ENCODE assay signal across 23 cellular contexts in the genomic region with DNA sequence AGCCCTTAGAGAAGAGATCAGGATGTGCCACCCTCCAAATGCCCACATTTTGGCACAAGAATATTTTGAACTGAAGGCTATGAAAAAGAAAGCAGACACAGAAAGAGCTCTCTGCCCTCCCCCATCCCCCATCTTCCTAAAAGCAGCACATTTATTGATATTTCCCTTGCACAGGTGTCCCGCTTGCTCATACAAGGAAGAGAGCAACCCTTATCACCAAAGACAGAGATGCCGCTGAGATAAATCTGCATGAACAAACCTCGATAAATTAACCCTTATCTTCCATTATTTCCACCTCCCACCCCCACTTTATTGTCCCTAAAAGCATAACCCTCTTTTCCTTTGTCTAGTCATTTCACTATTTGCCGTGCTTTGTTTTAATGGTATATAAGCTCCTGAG. TPM values are rescaled to one million over a fixed set of nuclear protein-coding genes. Genes with fewer than 3 reads are reported as not detected.
DNase-seq lines count a peak whose midpoint lies in the region; ATAC-seq, FAIRE-seq and TF ChIP-seq lines count a peak whose summit lies in the region.
"Had no signal": no experiment of that assay in that cellular context is flagged by ENCODE, and none has a peak within 500 bp of the region (broad histone marks: within the 10 kb centered on the region; RNA-seq: fewer than 3 reads in every experiment).

No MANE protein-coding gene starts in this region.

- H3K36me3 ChIP-seq in breast epithelium (no peaks in the 10 kb centered on the region), mammary epithelial cell (ENCODE audit: insufficient read depth, low read length) (no peaks in the 10 kb centered on the region), mucosa of descending colon (ENCODE audit: low read depth) (no peaks in the 10 kb centered on the region)

- H3K9me3 ChIP-seq in breast epithelium (no peaks in the 10 kb centered on the region), mammary epithelial cell (replicated peaks; ENCODE audit: insufficient read depth, low read length) (no peaks in the 10 kb centered on the region), mucosa of descending colon (no peaks in the 10 kb centered on the region)
- H3K9me3 ChIP-seq: A549 had no signal

- 89% methylated on average over 4 of the region's 4 CpGs for WGBS in mammary epithelial cell (ENCODE audit: low coverage, missing lambda C conversion rate)

- no TSS peak for BruUV-seq in mammary epithelial cell (replicated peaks; lab: Mats Ljungman, UMichigan)

- dilution Hi-C loops in mammary epithelial cell (cut with HindIII; ENCODE audit: low sequenced_read_pairs), result no loop called here

- in situ Hi-C loops in mammary epithelial cell (cut with MboI; ENCODE audit: low sequenced_read_pairs in 2 of 2), result no loop called here
- in situ Hi-C loops in GM13977 (cut with MboI; ENCODE audit: low pct_unique_long_range_greater_than_20kb, low sequenced_read_pairs, unreplicated experiment), result no loop called here

- H3K4me1 ChIP-seq in breast epithelium (no peaks in the 10 kb centered on the region), mammary epithelial cell (ENCODE audit: insufficient read depth, low read length) (peaks cover 4% of the 10 kb centered on the region), mucosa of descending colon (ENCODE audit: low read depth) (no peaks in the 10 kb centered on the region)
- H3K4me1 ChIP-seq: A549 had no signal

- CTCF ChIA-PET in mammary epithelial cell (lab: Charles Lee; ENCODE audit: low non-redundant PET), result no interaction called here

- peak; percentile 78 for ATAC-seq in mucosa of descending colon
- ATAC-seq: A549, GM12878, HCT116 had no signal

- H3K4me2 ChIP-seq in mammary epithelial cell (ENCODE audit: insufficient read depth, low read depth, low read length), result no peak overlapping the region
- H3K4me2 ChIP-seq: A549 had no signal

- H2AFZ ChIP-seq in mammary epithelial cell (ENCODE audit: low read depth, low read length), result no peak overlapping the region

- no peak overlapping the region for H3K9ac ChIP-seq in mammary epithelial cell (ENCODE audit: insufficient read depth, low read length)

- H3K27ac Mint-ChIP-seq in chondrocyte (ENCODE audit: unreplicated experiment), result peak overlapping the region; percentile 11
- H3K27ac Mint-ChIP-seq in type B pancreatic cell, result no peak overlapping the region
- H3K27ac Mint-ChIP-seq: CD4-positive, alpha-beta T cell; HFFc6 had no signal

- no peaks in the 10 kb centered on the region for H4K20me1 ChIP-seq in mammary epithelial cell (ENCODE audit: insufficient read depth, low read length)

- FAIRE-seq in GM12892 (lab: Jason Lieb, UNC), result no peak
- FAIRE-seq: A549, GM12878, GM18507 had no signal

- intact Hi-C loops in breast epithelium (cut with DNase I; ENCODE audit: low total_unique reads), result no loop called here
- intact Hi-C loops in mammary epithelial cell (cut with micrococcal nuclease), result no loop called here
- intact Hi-C loops in mucosa of descending colon (cut with DNase I, micrococcal nuclease), result no loop called here

- H3K27ac ChIP-seq in breast epithelium (peak overlapping the region in 1 of 2 donors; percentile 80), mammary epithelial cell (ENCODE audit: insufficient read depth, low read depth, low read length) (no peak overlapping the region), substantia nigra (ENCODE audit: low read depth, low read length, poor library complexity, severe bottlenecking) (no peak overlapping the region)
- H3K27ac ChIP-seq: 22Rv1, A549, C4-2B had no signal

- H3K9me3 Mint-ChIP-seq in chondrocyte (ENCODE audit: low read depth), result no peaks in the 10 kb centered on the region
- no peaks in the 10 kb centered on the region for H3K9me3 Mint-ChIP-seq in type B pancreatic cell
- H3K9me3 Mint-ChIP-seq: CD4-positive, alpha-beta T cell; HFFc6 had no signal

- H3K27me3 ChIP-seq in breast epithelium, result no peaks in the 10 kb centered on the region
- H3K27me3 ChIP-seq in mammary epithelial cell (ENCODE audit: insufficient read depth, low read length), result no peaks in the 10 kb centered on the region

- TF ChIP-seq POLR2A in breast epithelium (IDR thresholded peaks at IDR 0.05), result no peak
- no peak for TF ChIP-seq POLR2A in GM12892 (IDR thresholded peaks at IDR 0.05; ENCODE audit: low read depth, low read length)

- no peaks in the 10 kb centered on the region for H3K79me2 ChIP-seq in mammary epithelial cell (ENCODE audit: insufficient read depth, low read length)

- H3K36me3 Mint-ChIP-seq in chondrocyte (ENCODE audit: low read depth) (no peaks in the 10 kb centered on the region), type B pancreatic cell (no peaks in the 10 kb centered on the region)

- H3K4me3 ChIP-seq in breast epithelium, result peak overlapping the region in 2 of 3 donors; percentile 40 to 46
- H3K4me3 ChIP-seq in mammary epithelial cell (replicated peaks in 1 of 3; ENCODE audit: insufficient read depth in 1 of 3, low read depth in 2 of 3, low read length in 3 of 3), result no peak overlapping the region
- no peak overlapping the region for H3K4me3 ChIP-seq in mucosa of descending colon
- H3K4me3 ChIP-seq: A549, GM12878 had no signal

- H3K4me1 Mint-ChIP-seq in chondrocyte (ENCODE audit: low read depth) (peaks cover 21% of the 10 kb centered on the region), type B pancreatic cell (ENCODE audit: unreplicated experiment) (peaks cover 11% of the 10 kb centered on the region)

- DNase-seq in breast epithelium (ENCODE audit: low spot score in 2 of 2) (no peak), mammary epithelial cell (no peak), chondrocyte (ENCODE audit: low spot score) (no peak), mucosa of descending colon (peak in 1 of 3 donors; percentile 14), type B pancreatic cell (ENCODE audit: extremely low spot score, unreplicated experiment) (no peak), substantia nigra (lab: John Stamatoyannopoulos, UW) (no peak), GM13977 (ENCODE audit: low spot score) (no peak), GM12892 (ENCODE audit: insufficient read length) (no peak)
- DNase-seq: AML-193; CD4-positive, alpha-beta T cell; DMS 273 treated with DMSO at 0.1 percent for 48 hours; DND-41; EL; GOT3; H7; HFFc6 had no signal

- H3K4me3 Mint-ChIP-seq in chondrocyte (ENCODE audit: unreplicated experiment), result no peak overlapping the region
- peak overlapping the region; percentile 31 for H3K4me3 Mint-ChIP-seq in type B pancreatic cell
- H3K4me3 Mint-ChIP-seq: CD4-positive, alpha-beta T cell; HFFc6 had no signal

- no peaks in the 10 kb centered on the region for H3K27me3 Mint-ChIP-seq in chondrocyte (ENCODE audit: low read depth)
- H3K27me3 Mint-ChIP-seq in type B pancreatic cell, result no peaks in the 10 kb centered on the region
- H3K27me3 Mint-ChIP-seq: CD4-positive, alpha-beta T cell had no signal

- TF ChIP-seq CTCF in breast epithelium (IDR thresholded peaks at IDR 0.05) (no peak), mammary epithelial cell (conservative IDR thresholded peaks at IDR 0.05 in 1 of 2, IDR thresholded peaks at IDR 0.05 in 1 of 2; ENCODE audit: extremely low read depth in 1 of 2, insufficient read depth in 1 of 2, low read depth in 1 of 2, low read length in 2 of 2) (no peak), chondrocyte (IDR thresholded peaks at IDR 0.05) (no peak), mucosa of descending colon (IDR thresholded peaks at IDR 0.05) (no peak), type B pancreatic cell (conservative IDR thresholded peaks at IDR 0.05) (no peak), GM13977 (IDR thresholded peaks at IDR 0.05; ENCODE audit: extremely low read depth, insufficient read depth, missing control alignments) (no peak)

RNA-seq across cellular contexts. Expression of gene SLC28A3, which starts 1.8 kb away (rescaled TPM):
- 10 to 100 TPM in 2 of 3 donors, under 1 TPM in 1; 0.16 to 52.7 (median 10.5) TPM for total RNA-seq in breast epithelium
- under 1 TPM; under 0.01 to 0.94 TPM for total RNA-seq in mammary epithelial cell
- polyA plus RNA-seq in mammary epithelial cell, result 0.12 TPM
- not detected for polyA minus RNA-seq in mammary epithelial cell
- total RNA-seq in chondrocyte, result 0.15 to 0.35 TPM in 2 of 3 replicates, not detected in the other
- total RNA-seq in mucosa of descending colon, result 1 to 10 TPM in 1 of 3 donors, under 1 TPM in 2; 0.35 to 7.2 (median 0.41) TPM
- 2.4 and 7.2 TPM in 2 replicates for total RNA-seq in type B pancreatic cell (ENCODE audit: low replicate concordance)
- 0.11 TPM for polyA plus RNA-seq in GM12892 (2012; ENCODE audit: missing spikeins)
- total RNA-seq: CD4-positive, alpha-beta T cell; G401; H7 had no signal
- polyA plus RNA-seq: A549 had no signal

Comparison
In these comparisons a context has a peak if more than half of its experiments do, and no peak if none do; other contexts are left out.
1. H3K4me3 ChIP-seq: peak in breast epithelium (2 of 3); none in mammary epithelial cell (0 of 3) and mucosa of descending colon (single experiment).